ENCODE assay signal across 1 cellular context in genomic region chr12:120903818-120904773, GRCh38.
TF ChIP-seq lines count a peak whose summit lies in the region.

TSS of gene SPPL3 (minus strand) at chr12:120904358. CDS start at chr12:120903867, 491 bp downstream.

TF ChIP-seq in HepG2, 621 proteins besides CTCF, POLR2A, EP300 and RAD21 (continued from another document and continues in another):
- TF ChIP-seq RCOR2 (CRISPR knock-in tag; IDR thresholded peaks at IDR 0.05), result no peak
- TF ChIP-seq, protein P1, sequence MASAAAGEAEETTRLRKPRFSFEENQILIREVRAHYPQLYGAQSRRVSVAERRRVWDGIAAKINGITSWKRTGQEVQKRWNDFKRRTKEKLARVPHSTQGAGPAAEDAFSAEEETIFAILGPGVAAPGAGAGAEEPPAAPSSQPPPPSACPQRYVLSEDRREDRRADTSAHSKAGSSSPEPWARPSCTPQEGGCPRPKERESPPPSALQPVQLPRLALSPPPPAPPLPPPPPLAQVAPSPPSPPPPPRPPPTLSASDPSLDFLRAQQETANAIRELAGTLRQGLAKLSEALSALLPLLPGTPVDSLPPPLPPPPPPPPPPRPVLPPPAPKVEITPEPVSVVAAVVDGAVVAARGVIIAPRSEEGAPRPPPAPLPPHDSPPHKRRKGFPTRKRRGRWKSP (CRISPR knock-in tag; IDR thresholded peaks at IDR 0.05), result no peak
- TF ChIP-seq, protein P2, sequence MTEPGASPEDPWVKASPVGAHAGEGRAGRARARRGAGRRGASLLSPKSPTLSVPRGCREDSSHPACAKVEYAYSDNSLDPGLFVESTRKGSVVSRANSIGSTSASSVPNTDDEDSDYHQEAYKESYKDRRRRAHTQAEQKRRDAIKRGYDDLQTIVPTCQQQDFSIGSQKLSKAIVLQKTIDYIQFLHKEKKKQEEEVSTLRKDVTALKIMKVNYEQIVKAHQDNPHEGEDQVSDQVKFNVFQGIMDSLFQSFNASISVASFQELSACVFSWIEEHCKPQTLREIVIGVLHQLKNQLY (CRISPR knock-in tag; IDR thresholded peaks at IDR 0.05), result peak; percentile 83
- no peak for TF ChIP-seq CEBPG (CRISPR knock-in tag; IDR thresholded peaks at IDR 0.05)
- no peak for TF ChIP-seq FOXC1 (CRISPR knock-in tag; IDR thresholded peaks at IDR 0.05; ENCODE audit: borderline replicate concordance)
- TF ChIP-seq TRIM24 (CRISPR knock-in tag; IDR thresholded peaks at IDR 0.05), result 0 out of 2 replicates have a peak, but pooled peaks have one; percentile 28
- no peak for TF ChIP-seq ZNF44 (CRISPR knock-in tag; IDR thresholded peaks at IDR 0.05)
- no peak for TF ChIP-seq KDM6A (CRISPR knock-in tag; IDR thresholded peaks at IDR 0.05; ENCODE audit: low read depth)
- TF ChIP-seq ZBTB38 (CRISPR knock-in tag; IDR thresholded peaks at IDR 0.05), result peak; percentile 56; the same call in 1 of the 2 replicates
- TF ChIP-seq IKZF1 (IDR thresholded peaks at IDR 0.05), result no peak
- TF ChIP-seq FOXJ3 (CRISPR knock-in tag; IDR thresholded peaks at IDR 0.05; ENCODE audit: borderline replicate concordance), result no peak
- TF ChIP-seq HMGXB3 (CRISPR knock-in tag; IDR thresholded peaks at IDR 0.05; ENCODE audit: borderline replicate concordance), result no peak
- no peak; the same call in 1 of the 2 replicates for TF ChIP-seq ZNF788 (CRISPR knock-in tag; IDR thresholded peaks at IDR 0.05; ENCODE audit: borderline replicate concordance)
- TF ChIP-seq ZNF746 (CRISPR knock-in tag; IDR thresholded peaks at IDR 0.05), result no peak
- TF ChIP-seq, protein P3, sequence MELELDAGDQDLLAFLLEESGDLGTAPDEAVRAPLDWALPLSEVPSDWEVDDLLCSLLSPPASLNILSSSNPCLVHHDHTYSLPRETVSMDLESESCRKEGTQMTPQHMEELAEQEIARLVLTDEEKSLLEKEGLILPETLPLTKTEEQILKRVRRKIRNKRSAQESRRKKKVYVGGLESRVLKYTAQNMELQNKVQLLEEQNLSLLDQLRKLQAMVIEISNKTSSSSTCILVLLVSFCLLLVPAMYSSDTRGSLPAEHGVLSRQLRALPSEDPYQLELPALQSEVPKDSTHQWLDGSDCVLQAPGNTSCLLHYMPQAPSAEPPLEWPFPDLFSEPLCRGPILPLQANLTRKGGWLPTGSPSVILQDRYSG (CRISPR knock-in tag; IDR thresholded peaks at IDR 0.05), result no peak
- no peak for TF ChIP-seq ATF7 (IDR thresholded peaks at IDR 0.05)
- no peak for TF ChIP-seq ATF7 (CRISPR knock-in tag; IDR thresholded peaks at IDR 0.05)
- TF ChIP-seq ZMYM4 (CRISPR knock-in tag; IDR thresholded peaks at IDR 0.05), result peak; percentile 89
- TF ChIP-seq RELA (CRISPR knock-in tag; IDR thresholded peaks at IDR 0.05), result no peak
- no peak for TF ChIP-seq ZSCAN25 (CRISPR knock-in tag; IDR thresholded peaks at IDR 0.05)
- TF ChIP-seq ZNF639 (CRISPR knock-in tag; conservative IDR thresholded peaks at IDR 0.05), result 0 out of 2 replicates have a peak, but pooled peaks have one; percentile 19
- no peak for TF ChIP-seq HNF1A (IDR thresholded peaks at IDR 0.05; ENCODE audit: low read depth)
- peak; percentile 16; the same call in 1 of the 2 replicates for TF ChIP-seq HNF1A (CRISPR knock-in tag; IDR thresholded peaks at IDR 0.05; ENCODE audit: borderline replicate concordance)
- TF ChIP-seq SALL1 (CRISPR knock-in tag; IDR thresholded peaks at IDR 0.05), result peak; percentile 68
- TF ChIP-seq ZNF501 (CRISPR knock-in tag; IDR thresholded peaks at IDR 0.05), result peak; percentile 66
- TF ChIP-seq, protein P4, sequence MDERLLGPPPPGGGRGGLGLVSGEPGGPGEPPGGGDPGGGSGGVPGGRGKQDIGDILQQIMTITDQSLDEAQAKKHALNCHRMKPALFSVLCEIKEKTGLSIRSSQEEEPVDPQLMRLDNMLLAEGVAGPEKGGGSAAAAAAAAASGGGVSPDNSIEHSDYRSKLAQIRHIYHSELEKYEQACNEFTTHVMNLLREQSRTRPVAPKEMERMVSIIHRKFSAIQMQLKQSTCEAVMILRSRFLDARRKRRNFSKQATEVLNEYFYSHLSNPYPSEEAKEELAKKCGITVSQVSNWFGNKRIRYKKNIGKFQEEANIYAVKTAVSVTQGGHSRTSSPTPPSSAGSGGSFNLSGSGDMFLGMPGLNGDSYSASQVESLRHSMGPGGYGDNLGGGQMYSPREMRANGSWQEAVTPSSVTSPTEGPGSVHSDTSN (CRISPR knock-in tag; IDR thresholded peaks at IDR 0.05), result peak; percentile 89
- peak; percentile 94 for TF ChIP-seq FOXK1 (CRISPR knock-in tag; IDR thresholded peaks at IDR 0.05; ENCODE audit: borderline replicate concordance, low read depth)
- 0 out of 2 replicates have a peak, but pooled peaks have one; percentile 25 for TF ChIP-seq ZKSCAN8 (CRISPR knock-in tag; IDR thresholded peaks at IDR 0.05; ENCODE audit: borderline replicate concordance)
- peak; percentile 57 for TF ChIP-seq TEAD3 (CRISPR knock-in tag; optimal IDR thresholded peaks at IDR 0.05; ENCODE audit: borderline replicate concordance)
- peak; percentile 84 for TF ChIP-seq KAT8 (CRISPR knock-in tag; IDR thresholded peaks at IDR 0.05)
- 0 out of 2 replicates have a peak, but pooled peaks have one; percentile 33 for TF ChIP-seq FLYWCH1 (CRISPR knock-in tag; IDR thresholded peaks at IDR 0.05)
- peak; percentile 50; the same call in 1 of the 2 replicates for TF ChIP-seq ZNF281 (CRISPR knock-in tag; IDR thresholded peaks at IDR 0.05; ENCODE audit: borderline replicate concordance)
- TF ChIP-seq HOXA9 (CRISPR knock-in tag; IDR thresholded peaks at IDR 0.05; ENCODE audit: borderline replicate concordance), result no peak
- peak; percentile 59 for TF ChIP-seq HNRNPK (IDR thresholded peaks at IDR 0.05; ENCODE audit: low read depth, low read length, poor library complexity, severe bottlenecking)
- TF ChIP-seq ZNF24 (IDR thresholded peaks at IDR 0.05), result no peak
- peak; percentile 94 for TF ChIP-seq SAP130 (CRISPR knock-in tag; IDR thresholded peaks at IDR 0.05; ENCODE audit: low read depth)
- no peak for TF ChIP-seq SKIL (CRISPR knock-in tag; IDR thresholded peaks at IDR 0.05; ENCODE audit: borderline replicate concordance)
- peak; percentile 82 for TF ChIP-seq POGK (CRISPR knock-in tag; conservative IDR thresholded peaks at IDR 0.05)
